In genomic region chr7:72997887-72998468, GRCh38 we compare ENCODE assay signal across 13 cellular contexts. TPM values are rescaled to one million over a fixed set of nuclear protein-coding genes. Genes with fewer than 3 reads are reported as not detected.
A peak's percentile ranks its signal among the peaks of the same experiment; 100 is the strongest.
DNase-seq lines count a peak whose midpoint lies in the region; ATAC-seq, FAIRE-seq and TF ChIP-seq lines count a peak whose summit lies in the region.
"Not testable (repeated sequence)": the region's sequence is repeated elsewhere in the genome, so short reads cannot be mapped to it uniquely, and the experiment has no call there.
"Had no signal": no experiment of that assay in that cellular context is flagged by ENCODE, and none has a peak within 500 bp of the region (broad histone marks: within the 10 kb centered on the region; RNA-seq: fewer than 3 reads in every experiment).

No MANE protein-coding gene starts in this region.

- H3K27me3 ChIP-seq in DND-41 (ENCODE audit: insufficient read depth, low read length, poor library complexity); Panc1 (ENCODE audit: control insufficient read depth, insufficient read depth, low read length); K562 (ENCODE audit: control insufficient read depth in 2 of 2, insufficient read depth in 2 of 2, low read length in 2 of 2); heart left ventricle; HepG2 (ENCODE audit: control insufficient read depth in 1 of 2, insufficient read depth in 2 of 2, low read length in 2 of 2): not testable (repeated sequence)

- intact Hi-C loops in OCI-LY7 (cut with micrococcal nuclease; ENCODE audit: unreplicated experiment); Panc1 (cut with micrococcal nuclease; ENCODE audit: unreplicated experiment); K562 (cut with micrococcal nuclease); heart left ventricle (cut with DNase I); HepG2 (cut with micrococcal nuclease; ENCODE audit: unreplicated experiment): not testable (repeated sequence)

- TF ChIP-seq RAD21 in A549 (conservative IDR thresholded peaks at IDR 0.05 in 1 of 2, IDR thresholded peaks at IDR 0.05 in 1 of 2); K562 (CRISPR knock-in tag; conservative IDR thresholded peaks at IDR 0.05 in 1 of 2, IDR thresholded peaks at IDR 0.05 in 1 of 2); HepG2 (CRISPR knock-in tag; IDR thresholded peaks at IDR 0.05): not testable (repeated sequence)

- H3K9me1 ChIP-seq in K562 (ENCODE audit: control insufficient read depth, insufficient read depth, low read length), result not testable (repeated sequence)

- TF ChIP-seq EP300 in A549 (IDR thresholded peaks at IDR 0.05); K562 (IDR thresholded peaks at IDR 0.05; ENCODE audit: low read length); HepG2 (IDR thresholded peaks at IDR 0.05; ENCODE audit: low read depth in 2 of 2, low read length in 2 of 2); HepG2 (CRISPR knock-in tag; IDR thresholded peaks at IDR 0.05; ENCODE audit: borderline replicate concordance): not testable (repeated sequence)

- FAIRE-seq in A549 (lab: Jason Lieb, UNC); K562 (lab: Jason Lieb, UNC); HepG2 (lab: Jason Lieb, UNC): not testable (repeated sequence)

- POLR2A ChIA-PET in A549 (lab: Yijun Ruan, JAX); OCI-LY7 (lab: Charles Lee); Panc1 (lab: Charles Lee); K562 (lab: Yijun Ruan, JAX); HepG2 (lab: Yijun Ruan, JAX): not testable (repeated sequence)

- H3K9me2 ChIP-seq in OCI-LY7 (ENCODE audit: insufficient read depth, low read length), result not testable (repeated sequence)

- not testable (repeated sequence) for H4K20me1 ChIP-seq in DND-41 (ENCODE audit: insufficient read depth, low read length); OCI-LY7 (ENCODE audit: insufficient read depth, low read length); K562 (replicated peaks; ENCODE audit: control insufficient read depth, insufficient read depth, low read length); HepG2 (ENCODE audit: insufficient read depth, low read length)

- no CpG with 5 or more reads among the region's 11 CpGs for WGBS in A549 (ENCODE audit: missing lambda C conversion rate)
- WGBS in K562 (ENCODE audit: insufficient coverage, low coverage, missing lambda C conversion rate), result no CpG with 5 or more reads among the region's 11 CpGs
- WGBS in heart left ventricle, 4 donors, result no CpG with 5 or more reads among the region's 11 CpGs
- no CpG with 5 or more reads among the region's 11 CpGs for WGBS in HepG2 (ENCODE audit: low lambda C conversion rate)

- H3K4me1 ChIP-seq in A549; DND-41 (ENCODE audit: insufficient read depth, low read length); OCI-LY7 (ENCODE audit: insufficient read depth, low read length, poor library complexity, severe bottlenecking); Panc1 (ENCODE audit: control insufficient read depth, insufficient read depth, low read length); K562 (replicated peaks in 1 of 2; ENCODE audit: control insufficient read depth in 2 of 2, insufficient read depth in 2 of 2, low read length in 2 of 2); heart left ventricle; HepG2 (ENCODE audit: insufficient read depth, low read length): not testable (repeated sequence)

- not testable (repeated sequence) for H3K9ac ChIP-seq in DND-41 (ENCODE audit: low read depth, low read length); K562 (ENCODE audit: insufficient read depth in 1 of 2, low read depth in 2 of 2, low read length in 2 of 2); HepG2 (ENCODE audit: insufficient read depth, low read depth, low read length)

- not testable (repeated sequence) for H3K36me3 ChIP-seq in DND-41 (ENCODE audit: insufficient read depth, low read length); OCI-LY7 (ENCODE audit: insufficient read depth, low read length); Panc1 (ENCODE audit: control insufficient read depth, insufficient read depth, low read length); K562 (ENCODE audit: control insufficient read depth, insufficient read depth, low read length); heart left ventricle; HepG2 (replicated peaks in 1 of 2; ENCODE audit: control insufficient read depth in 1 of 2, insufficient read depth in 2 of 2, low read length in 2 of 2)

- H3K4me3 ChIP-seq in A549; DND-41 (ENCODE audit: low read depth in 1 of 2, low read length in 2 of 2); OCI-LY7 (ENCODE audit: low read depth, low read length, poor library complexity, severe bottlenecking); Panc1 (ENCODE audit: low read depth in 2 of 2, low read length in 2 of 2); K562; heart left ventricle; HepG2 (replicated peaks in 1 of 3; ENCODE audit: insufficient read depth in 1 of 3, low read depth in 2 of 3, low read length in 3 of 3): not testable (repeated sequence)

- TSS peak; percentile 63 for BruUV-seq in OCI-LY7 (replicated peaks; lab: Mats Ljungman, UMichigan)
- BruUV-seq in Panc1 (replicated peaks; lab: Mats Ljungman, UMichigan), result TSS peak; percentile 74
- BruUV-seq in K562 (replicated peaks; lab: Mats Ljungman, UMichigan), result TSS peak; percentile 35
- TSS peak; percentile 54 for BruUV-seq in HepG2 (replicated peaks; lab: Mats Ljungman, UMichigan)

- not testable (repeated sequence) for TF ChIP-seq POLR2A in A549 (IDR thresholded peaks at IDR 0.05; ENCODE audit: low read length); K562 (conservative IDR thresholded peaks at IDR 0.05); heart left ventricle (IDR thresholded peaks at IDR 0.05); HepG2 (IDR thresholded peaks at IDR 0.05; ENCODE audit: insufficient read depth in 1 of 2, low read depth in 2 of 2, low read length in 2 of 2)

- H2AFZ ChIP-seq in DND-41 (ENCODE audit: low read depth, low read length); OCI-LY7 (ENCODE audit: low read length); K562 (ENCODE audit: low read depth, low read length); HepG2 (ENCODE audit: low read length): not testable (repeated sequence)

- in situ Hi-C loops in Panc1 (cut with HindIII; ENCODE audit: low pct_unique_long_range_greater_than_20kb, low sequenced_read_pairs); K562 (cut with MboI); HepG2 (cut with HindIII; ENCODE audit: extremely low pct_ligation_motif_present, low pct_unique_long_range_greater_than_20kb): not testable (repeated sequence)

- H3K27ac ChIP-seq in A549; DND-41 (ENCODE audit: low read length); OCI-LY7 (ENCODE audit: low read depth, low read length, poor library complexity, severe bottlenecking); Panc1 (ENCODE audit: low read length); K562 (ENCODE audit: extremely low read depth, low read depth, low read length); heart left ventricle; HepG2 (ENCODE audit: extremely low read length, insufficient read depth, low read length): not testable (repeated sequence)

- H3K4me2 ChIP-seq in A549; DND-41 (ENCODE audit: insufficient read depth, low read length); OCI-LY7 (ENCODE audit: low read length); K562 (ENCODE audit: insufficient read depth, low read length); HepG2 (ENCODE audit: low read depth, low read length): not testable (repeated sequence)

- not testable (repeated sequence) for H3K79me2 ChIP-seq in DND-41 (ENCODE audit: insufficient read depth, low read length); OCI-LY7 (ENCODE audit: insufficient read depth, low read depth, low read length); K562 (ENCODE audit: control insufficient read depth, insufficient read depth, low read length); HepG2 (ENCODE audit: insufficient read depth, low read length)

- CTCF ChIA-PET in A549 (lab: Yijun Ruan, JAX); OCI-LY7 (lab: Charles Lee; ENCODE audit: unreplicated experiment); Panc1 (lab: Charles Lee); K562 (lab: Yijun Ruan, JAX; ENCODE audit: low intra/inter-chr PET ratio); HepG2 (lab: Yijun Ruan, JAX; ENCODE audit: low intra/inter-chr PET ratio, low total read pairs): not testable (repeated sequence)

- H3K9me3 ChIP-seq in A549; DND-41 (ENCODE audit: insufficient read depth, low read length, severe bottlenecking); OCI-LY7 (ENCODE audit: low read length); Panc1 (ENCODE audit: control insufficient read depth, insufficient read depth, low read depth, low read length); K562 (replicated peaks; ENCODE audit: control insufficient read depth, insufficient read depth, low read depth, low read length); heart left ventricle; HepG2 (ENCODE audit: low read length): not testable (repeated sequence)

- TF ChIP-seq CTCF in A549 (IDR thresholded peaks at IDR 0.05); DND-41 (IDR thresholded peaks at IDR 0.05; ENCODE audit: borderline replicate concordance, extremely low read depth, low read length, poor library complexity, severe bottlenecking); OCI-LY7 (conservative IDR thresholded peaks at IDR 0.05; ENCODE audit: low read length); Panc1 (IDR thresholded peaks at IDR 0.05); K562 (IDR thresholded peaks at IDR 0.05 in 2 of 3, conservative IDR thresholded peaks at IDR 0.05 in 1 of 3; ENCODE audit: insufficient read depth in 2 of 3, low read depth in 1 of 3, low read length in 3 of 3); heart left ventricle (IDR thresholded peaks at IDR 0.05); HepG2 (CRISPR knock-in tag; IDR thresholded peaks at IDR 0.05): not testable (repeated sequence)

- DNase-seq in A549 (ENCODE audit: low read depth in 1 of 2, low spot score in 1 of 2); DND-41; OCI-LY7 (ENCODE audit: low spot score); Panc1 (ENCODE audit: low read depth, low spot score); K562 (ENCODE audit: extremely low read depth in 1 of 4, low spot score in 3 of 4); heart left ventricle; HepG2 (ENCODE audit: low spot score): not testable (repeated sequence)

- peak; percentile 48 to 62 for ATAC-seq in A549
- ATAC-seq in DND-41 (ENCODE audit: insufficient read depth, low read depth), result peak; percentile 30; the same call in 1 of the 3 replicates
- ATAC-seq in Panc1, result peak; percentile 50
- peak; percentile 24 for ATAC-seq in K562
- peak in 3 of 4 donors; percentile 17 to 39 (median 20) for ATAC-seq in heart left ventricle
- peak; percentile 41; the same call in 2 of the 3 replicates for ATAC-seq in HepG2

RNA-seq across cellular contexts. Expression of gene TRIM74, which starts 28.7 kb away (rescaled TPM):
- polyA plus RNA-seq in A549 (2011; rRNA removed), result 0.21 TPM in 1 of 2 replicates, not detected in the other
- polyA plus RNA-seq in A549 (2012; cell fraction: cytosol; rRNA removed), result 0.09 TPM in 1 of 2 replicates, not detected in the other
- polyA plus RNA-seq in A549 (2012; cell fraction: nucleus; rRNA removed), result 1.4 and 2.1 TPM in 2 replicates
- 0.38 to 0.76 TPM (median 0.62 TPM) in 3 replicates for polyA plus RNA-seq in A549 (2017; fragmentation: RNase III; extraction: RNeasy Plus Mini Kit Qiagen cat#74134 plus additional on column Dnase treatment)
- not detected in 2 replicates for polyA minus RNA-seq in A549 (2011; rRNA and poly(A)+ RNA removed)
- 1.4 and 2.4 TPM in 2 replicates for total RNA-seq in OCI-LY7 (2014; rRNA removed; shearing (Covaris generic))
- total RNA-seq in OCI-LY7 (2022), result 1.3 and 3.7 TPM in 2 replicates
- 0.46 TPM for total RNA-seq in Panc1 (2021; ENCODE audit: unreplicated experiment)
- 2.4 TPM for polyA plus RNA-seq in Panc1 (2012; ENCODE audit: insufficient read length)
- total RNA-seq in K562 (2011; cell fraction: chromatin; rRNA removed; ENCODE audit: low replicate concordance), result not detected in 2 replicates
- total RNA-seq in K562 (2011; cell fraction: nucleolus; rRNA removed), result not detected in 2 replicates
- not detected in 2 replicates for total RNA-seq in K562 (2011; cell fraction: nucleoplasm; rRNA removed)
- not detected in 2 replicates for total RNA-seq in K562 (2014; rRNA removed)
- not detected in 2 replicates for total RNA-seq in K562 (2014; rRNA removed; fragmentation: Illumina TruSeq; extraction: Trizol)
- not detected in 2 replicates for total RNA-seq in K562 (2015; rRNA removed; fragmentation: Illumina TruSeq; extraction: Trizol)
- total RNA-seq in K562 (2021), result not detected in 2 replicates
- not detected in 2 replicates for polyA plus RNA-seq in K562 (2011; rRNA removed)
- polyA plus RNA-seq in K562 (2011; cell fraction: cytosol; rRNA removed), result not detected in 2 replicates
- 0.18 TPM in 1 of 2 replicates, not detected in the other for polyA plus RNA-seq in K562 (2011; cell fraction: nucleus; rRNA removed)
- 0.58 TPM in 1 of 2 replicates, not detected in the other for polyA plus RNA-seq in K562 (2012)
- polyA plus RNA-seq in K562 (2014; fragmentation: Illumina TruSeq; extraction: Trizol), result not detected in 2 replicates
- polyA plus RNA-seq in K562 (2014; fragmentation: Nextera tagmentation; extraction: Ambion mirVana), result not detected
- not detected in 2 replicates for polyA plus RNA-seq in K562 (2014; rRNA removed)
- not detected in 2 replicates for polyA minus RNA-seq in K562 (2011; rRNA and poly(A)+ RNA removed)
- polyA minus RNA-seq in K562 (2011; cell fraction: cytosol; rRNA and poly(A)+ RNA removed), result not detected in 2 replicates
- polyA minus RNA-seq in K562 (2011; cell fraction: nucleus; rRNA and poly(A)+ RNA removed), result not detected in 2 replicates
- 1 to 10 TPM in 1 of 9 donors, under 1 TPM in 2, not detected in 6; 0.40 to 1.7 (median 0.64) TPM for total RNA-seq in heart left ventricle
- polyA plus RNA-seq in heart left ventricle, result under 1 TPM; 0.06 to 0.46 TPM
- total RNA-seq in HepG2 (2016; rRNA removed; fragmentation: Illumina TruSeq; extraction: Trizol), result 0.88 and 1.4 TPM in 2 replicates
- total RNA-seq in HepG2 (2016; cell fraction: cytosol; rRNA removed; fragmentation: Illumina TruSeq; extraction: Trizol; ENCODE audit: low read depth), result 0.71 TPM in 1 of 2 replicates, not detected in the other
- 0.94 and 2.2 TPM in 2 replicates for total RNA-seq in HepG2 (2016; cell fraction: insoluble cytoplasmic fraction; rRNA removed; fragmentation: Illumina TruSeq; extraction: Trizol)
- total RNA-seq in HepG2 (2016; cell fraction: membrane; rRNA removed; fragmentation: Illumina TruSeq; extraction: Trizol), result 0.37 and 0.72 TPM in 2 replicates
- 1.4 and 1.5 TPM in 2 replicates for total RNA-seq in HepG2 (2016; cell fraction: nucleus; rRNA removed; fragmentation: Illumina TruSeq; extraction: Trizol)
- polyA plus RNA-seq in HepG2 (2011; rRNA removed), result 0.51 and 0.61 TPM in 2 replicates
- polyA plus RNA-seq in HepG2 (2011; cell fraction: cytosol; rRNA removed), result 0.18 and 0.48 TPM in 2 replicates
- 8.5 and 14.9 TPM in 2 replicates for polyA plus RNA-seq in HepG2 (2011; cell fraction: nucleus; rRNA removed)
- 0.90 and 1.1 TPM in 2 replicates for polyA plus RNA-seq in HepG2 (2012)
- polyA plus RNA-seq in HepG2 (2016; cell fraction: cytosol; fragmentation: Illumina TruSeq; extraction: Trizol; ENCODE audit: low read depth), result 0.32 TPM in 1 of 2 replicates, not detected in the other
- polyA plus RNA-seq in HepG2 (2016; cell fraction: insoluble cytoplasmic fraction; fragmentation: Illumina TruSeq; extraction: Trizol; ENCODE audit: low read depth), result 1.3 and 2.3 TPM in 2 replicates
- polyA plus RNA-seq in HepG2 (2016; cell fraction: membrane; fragmentation: Illumina TruSeq; extraction: Trizol; ENCODE audit: low read depth), result 0.42 and 1.2 TPM in 2 replicates
- polyA plus RNA-seq in HepG2 (2016; cell fraction: nucleus; fragmentation: Illumina TruSeq; extraction: Trizol; ENCODE audit: insufficient read depth, low read depth), result 2.9 and 3.1 TPM in 2 replicates
- 0.14 and 1.6 TPM in 2 replicates for polyA minus RNA-seq in HepG2 (2011; rRNA and poly(A)+ RNA removed; ENCODE audit: low replicate concordance)
- not detected in 2 replicates for polyA minus RNA-seq in HepG2 (2011; cell fraction: cytosol; rRNA and poly(A)+ RNA removed)
- polyA minus RNA-seq in HepG2 (2011; cell fraction: nucleus; rRNA and poly(A)+ RNA removed), result 0.77 TPM in 1 of 2 replicates, not detected in the other
- total RNA-seq: GM23338, H4 had no signal
- polyA plus RNA-seq: BJ, GM23338 had no signal

RNA-seq across cellular contexts. Expression of gene SPDYE8, which starts 31.6 kb away (rescaled TPM):
- not detected in 2 replicates for polyA plus RNA-seq in A549 (2011; rRNA removed)
- polyA plus RNA-seq in A549 (2012; cell fraction: cytosol; rRNA removed), result not detected in 2 replicates
- 0.07 TPM in 1 of 2 replicates, not detected in the other for polyA plus RNA-seq in A549 (2012; cell fraction: nucleus; rRNA removed)
- not detected in 3 replicates for polyA plus RNA-seq in A549 (2017; fragmentation: RNase III; extraction: RNeasy Plus Mini Kit Qiagen cat#74134 plus additional on column Dnase treatment)
- polyA minus RNA-seq in A549 (2011; rRNA and poly(A)+ RNA removed), result not detected in 2 replicates
- not detected in 2 replicates for total RNA-seq in OCI-LY7 (2014; rRNA removed; shearing (Covaris generic))
- not detected in 2 replicates for total RNA-seq in OCI-LY7 (2022)
- not detected for total RNA-seq in Panc1 (2021; ENCODE audit: unreplicated experiment)
- polyA plus RNA-seq in Panc1 (2012; ENCODE audit: insufficient read length), result 0.10 TPM
- total RNA-seq in K562 (2011; cell fraction: chromatin; rRNA removed; ENCODE audit: low replicate concordance), result not detected in 2 replicates
- total RNA-seq in K562 (2011; cell fraction: nucleolus; rRNA removed), result not detected in 2 replicates
- total RNA-seq in K562 (2011; cell fraction: nucleoplasm; rRNA removed), result not detected in 2 replicates
- not detected in 2 replicates for total RNA-seq in K562 (2014; rRNA removed)
- not detected in 2 replicates for total RNA-seq in K562 (2014; rRNA removed; fragmentation: Illumina TruSeq; extraction: Trizol)
- not detected in 2 replicates for total RNA-seq in K562 (2015; rRNA removed; fragmentation: Illumina TruSeq; extraction: Trizol)
- total RNA-seq in K562 (2021), result not detected in 2 replicates
- not detected in 2 replicates for polyA plus RNA-seq in K562 (2011; rRNA removed)
- not detected in 2 replicates for polyA plus RNA-seq in K562 (2011; cell fraction: cytosol; rRNA removed)
- polyA plus RNA-seq in K562 (2011; cell fraction: nucleus; rRNA removed), result not detected in 2 replicates
- polyA plus RNA-seq in K562 (2012), result 0.09 and 0.15 TPM in 2 replicates
- not detected in 2 replicates for polyA plus RNA-seq in K562 (2014; fragmentation: Illumina TruSeq; extraction: Trizol)
- under 1 TPM; 0.03 to 0.10 TPM for polyA plus RNA-seq in K562 (2014; fragmentation: Nextera tagmentation; extraction: Ambion mirVana)
- polyA plus RNA-seq in K562 (2014; rRNA removed), result not detected in 2 replicates
- polyA minus RNA-seq in K562 (2011; rRNA and poly(A)+ RNA removed), result not detected in 2 replicates
- polyA minus RNA-seq in K562 (2011; cell fraction: cytosol; rRNA and poly(A)+ RNA removed), result not detected in 2 replicates
- not detected in 2 replicates for polyA minus RNA-seq in K562 (2011; cell fraction: nucleus; rRNA and poly(A)+ RNA removed)
- total RNA-seq in heart left ventricle, result not detected
- polyA plus RNA-seq in heart left ventricle, result not detected
- not detected in 2 replicates for total RNA-seq in HepG2 (2016; rRNA removed; fragmentation: Illumina TruSeq; extraction: Trizol)
- total RNA-seq in HepG2 (2016; cell fraction: cytosol; rRNA removed; fragmentation: Illumina TruSeq; extraction: Trizol; ENCODE audit: low read depth), result not detected in 2 replicates
- not detected in 2 replicates for total RNA-seq in HepG2 (2016; cell fraction: insoluble cytoplasmic fraction; rRNA removed; fragmentation: Illumina TruSeq; extraction: Trizol)
- not detected in 2 replicates for total RNA-seq in HepG2 (2016; cell fraction: membrane; rRNA removed; fragmentation: Illumina TruSeq; extraction: Trizol)
- not detected in 2 replicates for total RNA-seq in HepG2 (2016; cell fraction: nucleus; rRNA removed; fragmentation: Illumina TruSeq; extraction: Trizol)
- not detected in 2 replicates for polyA plus RNA-seq in HepG2 (2011; rRNA removed)
- polyA plus RNA-seq in HepG2 (2011; cell fraction: cytosol; rRNA removed), result not detected in 2 replicates
- not detected in 2 replicates for polyA plus RNA-seq in HepG2 (2011; cell fraction: nucleus; rRNA removed)
- 0.09 TPM in 1 of 2 replicates, not detected in the other for polyA plus RNA-seq in HepG2 (2012)
- not detected in 2 replicates for polyA plus RNA-seq in HepG2 (2016; cell fraction: cytosol; fragmentation: Illumina TruSeq; extraction: Trizol; ENCODE audit: low read depth)
- not detected in 2 replicates for polyA plus RNA-seq in HepG2 (2016; cell fraction: insoluble cytoplasmic fraction; fragmentation: Illumina TruSeq; extraction: Trizol; ENCODE audit: low read depth)
- not detected in 2 replicates for polyA plus RNA-seq in HepG2 (2016; cell fraction: membrane; fragmentation: Illumina TruSeq; extraction: Trizol; ENCODE audit: low read depth)
- not detected in 2 replicates for polyA plus RNA-seq in HepG2 (2016; cell fraction: nucleus; fragmentation: Illumina TruSeq; extraction: Trizol; ENCODE audit: insufficient read depth, low read depth)
- not detected in 2 replicates for polyA minus RNA-seq in HepG2 (2011; rRNA and poly(A)+ RNA removed; ENCODE audit: low replicate concordance)
- polyA minus RNA-seq in HepG2 (2011; cell fraction: cytosol; rRNA and poly(A)+ RNA removed), result not detected in 2 replicates
- not detected in 2 replicates for polyA minus RNA-seq in HepG2 (2011; cell fraction: nucleus; rRNA and poly(A)+ RNA removed)
- total RNA-seq: CD4-positive, alpha-beta memory T cell; GM23338; H4; H9; HFFc6 had no signal
- polyA plus RNA-seq: BJ had no signal

RNA-seq across cellular contexts. Expression of gene SPDYE11, which starts 59.7 kb away (rescaled TPM):
- not detected in 2 replicates for polyA plus RNA-seq in A549 (2011; rRNA removed)
- not detected in 2 replicates for polyA plus RNA-seq in A549 (2012; cell fraction: cytosol; rRNA removed)
- polyA plus RNA-seq in A549 (2012; cell fraction: nucleus; rRNA removed), result not detected in 2 replicates
- polyA plus RNA-seq in A549 (2017; fragmentation: RNase III; extraction: RNeasy Plus Mini Kit Qiagen cat#74134 plus additional on column Dnase treatment), result not detected in 3 replicates
- polyA minus RNA-seq in A549 (2011; rRNA and poly(A)+ RNA removed), result not detected in 2 replicates
- total RNA-seq in OCI-LY7 (2014; rRNA removed; shearing (Covaris generic)), result not detected in 2 replicates
- total RNA-seq in OCI-LY7 (2022), result not detected in 2 replicates
- total RNA-seq in Panc1 (2021; ENCODE audit: unreplicated experiment), result not detected
- 0.10 TPM for polyA plus RNA-seq in Panc1 (2012; ENCODE audit: insufficient read length)
- 0.30 TPM in 1 of 2 replicates, not detected in the other for total RNA-seq in K562 (2011; cell fraction: chromatin; rRNA removed; ENCODE audit: low replicate concordance)
- total RNA-seq in K562 (2011; cell fraction: nucleolus; rRNA removed), result not detected in 2 replicates
- total RNA-seq in K562 (2011; cell fraction: nucleoplasm; rRNA removed), result not detected in 2 replicates
- not detected in 2 replicates for total RNA-seq in K562 (2014; rRNA removed)
- not detected in 2 replicates for total RNA-seq in K562 (2014; rRNA removed; fragmentation: Illumina TruSeq; extraction: Trizol)
- total RNA-seq in K562 (2015; rRNA removed; fragmentation: Illumina TruSeq; extraction: Trizol), result not detected in 2 replicates
- total RNA-seq in K562 (2021), result not detected in 2 replicates
- polyA plus RNA-seq in K562 (2011; rRNA removed), result not detected in 2 replicates
- not detected in 2 replicates for polyA plus RNA-seq in K562 (2011; cell fraction: cytosol; rRNA removed)
- polyA plus RNA-seq in K562 (2011; cell fraction: nucleus; rRNA removed), result not detected in 2 replicates
- 0.13 and 0.22 TPM in 2 replicates for polyA plus RNA-seq in K562 (2012)
- not detected in 2 replicates for polyA plus RNA-seq in K562 (2014; fragmentation: Illumina TruSeq; extraction: Trizol)
- under 1 TPM; 0.06 to 0.27 TPM for polyA plus RNA-seq in K562 (2014; fragmentation: Nextera tagmentation; extraction: Ambion mirVana)
- not detected in 2 replicates for polyA plus RNA-seq in K562 (2014; rRNA removed)
- polyA minus RNA-seq in K562 (2011; rRNA and poly(A)+ RNA removed), result not detected in 2 replicates
- polyA minus RNA-seq in K562 (2011; cell fraction: cytosol; rRNA and poly(A)+ RNA removed), result not detected in 2 replicates
- not detected in 2 replicates for polyA minus RNA-seq in K562 (2011; cell fraction: nucleus; rRNA and poly(A)+ RNA removed)
- total RNA-seq in heart left ventricle, result not detected
- not detected for polyA plus RNA-seq in heart left ventricle
- not detected in 2 replicates for total RNA-seq in HepG2 (2016; rRNA removed; fragmentation: Illumina TruSeq; extraction: Trizol)
- total RNA-seq in HepG2 (2016; cell fraction: cytosol; rRNA removed; fragmentation: Illumina TruSeq; extraction: Trizol; ENCODE audit: low read depth), result not detected in 2 replicates
- total RNA-seq in HepG2 (2016; cell fraction: insoluble cytoplasmic fraction; rRNA removed; fragmentation: Illumina TruSeq; extraction: Trizol), result not detected in 2 replicates
- not detected in 2 replicates for total RNA-seq in HepG2 (2016; cell fraction: membrane; rRNA removed; fragmentation: Illumina TruSeq; extraction: Trizol)
- total RNA-seq in HepG2 (2016; cell fraction: nucleus; rRNA removed; fragmentation: Illumina TruSeq; extraction: Trizol), result not detected in 2 replicates
- not detected in 2 replicates for polyA plus RNA-seq in HepG2 (2011; rRNA removed)
- polyA plus RNA-seq in HepG2 (2011; cell fraction: cytosol; rRNA removed), result not detected in 2 replicates
- not detected in 2 replicates for polyA plus RNA-seq in HepG2 (2011; cell fraction: nucleus; rRNA removed)
- 0.09 and 0.13 TPM in 2 replicates for polyA plus RNA-seq in HepG2 (2012)
- not detected in 2 replicates for polyA plus RNA-seq in HepG2 (2016; cell fraction: cytosol; fragmentation: Illumina TruSeq; extraction: Trizol; ENCODE audit: low read depth)
- polyA plus RNA-seq in HepG2 (2016; cell fraction: insoluble cytoplasmic fraction; fragmentation: Illumina TruSeq; extraction: Trizol; ENCODE audit: low read depth), result not detected in 2 replicates
- polyA plus RNA-seq in HepG2 (2016; cell fraction: membrane; fragmentation: Illumina TruSeq; extraction: Trizol; ENCODE audit: low read depth), result not detected in 2 replicates
- not detected in 2 replicates for polyA plus RNA-seq in HepG2 (2016; cell fraction: nucleus; fragmentation: Illumina TruSeq; extraction: Trizol; ENCODE audit: insufficient read depth, low read depth)
- polyA minus RNA-seq in HepG2 (2011; rRNA and poly(A)+ RNA removed; ENCODE audit: low replicate concordance), result not detected in 2 replicates
- polyA minus RNA-seq in HepG2 (2011; cell fraction: cytosol; rRNA and poly(A)+ RNA removed), result not detected in 2 replicates
- not detected in 2 replicates for polyA minus RNA-seq in HepG2 (2011; cell fraction: nucleus; rRNA and poly(A)+ RNA removed)
- total RNA-seq: CD4-positive, alpha-beta memory T cell; GM23338; H4; H9; HFFc6 had no signal
- polyA plus RNA-seq: BJ had no signal
